Comparison of ENCODE assay signal across 16 cellular contexts in genomic region chr15:72341361-72341760, GRCh38. TPM values are rescaled to one million over a fixed set of nuclear protein-coding genes. Genes with fewer than 3 reads are reported as not detected.
A peak's percentile ranks its signal among the peaks of the same experiment; 100 is the strongest.
DNase-seq lines count a peak whose midpoint lies in the region; ATAC-seq and TF ChIP-seq lines count a peak whose summit lies in the region.
"Had no signal": no experiment of that assay in that cellular context is flagged by ENCODE, and none has a peak within 500 bp of the region (broad histone marks: within the 10 kb centered on the region; RNA-seq: fewer than 3 reads in every experiment).

No MANE protein-coding gene starts in this region.

- no peaks in the 10 kb centered on the region for H3K9me3 Mint-ChIP-seq in H9
- H3K9me3 Mint-ChIP-seq: activated naive CD4-positive, alpha-beta T cell treated with anti-CD3 and anti-CD28 coated beads, Interleukin-2, amount 50 U/mL, for 24 hours had no signal

- no peaks in the 10 kb centered on the region for H3K79me1 ChIP-seq in H9 (ENCODE audit: insufficient read depth, low read depth, low read length, poor library complexity, severe bottlenecking)

- no peak overlapping the region for H2AK5ac ChIP-seq in H9 (ENCODE audit: insufficient read length, low read length)

- no peak overlapping the region for H2AFZ ChIP-seq in H9 (ENCODE audit: low read length)

- H3K36me3 ChIP-seq in BE2C (peaks cover 12% of the 10 kb centered on the region), WERI-Rb-1 (peaks cover 16% of the 10 kb centered on the region)

- peaks cover 7 to 10% of the 10 kb centered on the region in 2 experiments for H3K4me1 Mint-ChIP-seq in H9
- H3K4me1 Mint-ChIP-seq: activated naive CD4-positive, alpha-beta T cell treated with anti-CD3 and anti-CD28 coated beads, Interleukin-2, amount 50 U/mL, for 24 hours had no signal

- no peak overlapping the region for H2BK15ac ChIP-seq in H9 (ENCODE audit: low read depth, low read length)

- TF ChIP-seq CTCF in BE2C (IDR thresholded peaks at IDR 0.05; ENCODE audit: low read depth, low read length) = peak; percentile 75
- TF ChIP-seq CTCF in H9 (conservative IDR thresholded peaks at IDR 0.05) = peak; percentile 68
- TF ChIP-seq CTCF in WERI-Rb-1 (IDR thresholded peaks at IDR 0.05; ENCODE audit: low read depth, low read length) = peak; percentile 81

- peaks cover 3% of the 10 kb centered on the region; the same call in 1 of the 2 replicates for H3K4me1 ChIP-seq in BE2C
- H3K4me1 ChIP-seq in H9 (ENCODE audit: insufficient read depth, low read length) = no peaks in the 10 kb centered on the region
- H3K4me1 ChIP-seq: pancreas, transverse colon had no signal

- no peak overlapping the region for H3K4me3 Mint-ChIP-seq in H9
- H3K4me3 Mint-ChIP-seq: activated naive CD4-positive, alpha-beta T cell treated with anti-CD3 and anti-CD28 coated beads, Interleukin-2, amount 50 U/mL, for 24 hours had no signal

- H2BK5ac ChIP-seq in H9 (ENCODE audit: insufficient read length, low read length) = no peak overlapping the region

- H3K36me3 Mint-ChIP-seq in H9 (ENCODE audit: insufficient read depth in 1 of 3, low read depth in 3 of 3) = peaks cover 5 to 20% (median 8%) of the 10 kb centered on the region in 3 experiments; a peak in 5 of 7 replicates

- H3K9me3 ChIP-seq in BE2C (no peaks in the 10 kb centered on the region), H9 (ENCODE audit: control insufficient read depth, low read depth, low read length) (no peaks in the 10 kb centered on the region), WERI-Rb-1 (ENCODE audit: severe bottlenecking) (no peaks in the 10 kb centered on the region)
- H3K9me3 ChIP-seq: pancreas, transverse colon had no signal

- no peak overlapping the region for H4K91ac ChIP-seq in H9 (ENCODE audit: insufficient read length, low read depth, low read length)

- H3K18ac ChIP-seq in H9 (ENCODE audit: insufficient read length, low read depth, low read length) = no peak overlapping the region

- H3K27ac Mint-ChIP-seq in H9 = peak overlapping the region in 1 of 3 experiments; percentile 82; a peak in 1 of 7 replicates
- H3K27ac Mint-ChIP-seq: activated naive CD4-positive, alpha-beta T cell treated with anti-CD3 and anti-CD28 coated beads, Interleukin-2, amount 50 U/mL, for 24 hours had no signal

- H3K56ac ChIP-seq in H9 (ENCODE audit: insufficient read length, low read depth, low read length) = no peak overlapping the region

- no peak overlapping the region for H2BK120ac ChIP-seq in H9 (ENCODE audit: low read depth, low read length, poor library complexity, severe bottlenecking)

- DNase-seq in BE2C = peak; percentile 77
- DNase-seq in H9 = peak; percentile 85
- DNase-seq in WERI-Rb-1 = peak; percentile 85
- DNase-seq in kidney tubule cell (ENCODE audit: low spot score) = peak; percentile 8
- DNase-seq in DMS79 treated with DMSO at 0.1 percent for 48 hours (lab: John Stamatoyannopoulos, UW) = no peak
- no peak for DNase-seq in NCI-H1105 treated with DMSO at 0.1 percent for 48 hours (lab: John Stamatoyannopoulos, UW)
- DNase-seq: activated CD4-positive, alpha-beta T cell treated with anti-CD3 and anti-CD28 coated beads for 4 hours; EL; NCI-H1092 treated with DMSO at 0.1 percent for 48 hours; pancreas; RPMI8226; transverse colon had no signal

- WGBS in H9 (ENCODE audit: extremely low coverage, insufficient read length, low lambda C conversion rate) = no CpG with 5 or more reads among the region's 6 CpGs

- no peak overlapping the region for H3K9ac ChIP-seq in H9 (ENCODE audit: extremely low read depth, insufficient read length, low read length)

- no peak overlapping the region for H3K23ac ChIP-seq in H9 (ENCODE audit: insufficient read length, low read depth, low read length)

- H3K27me3 Mint-ChIP-seq in H9 (ENCODE audit: low read depth) = no peaks in the 10 kb centered on the region
- H3K27me3 Mint-ChIP-seq: activated naive CD4-positive, alpha-beta T cell treated with anti-CD3 and anti-CD28 coated beads, Interleukin-2, amount 50 U/mL, for 24 hours had no signal

- no peak overlapping the region for H3K4me3 ChIP-seq in BE2C (ENCODE audit: low read depth, low read length)
- H3K4me3 ChIP-seq in WERI-Rb-1 (ENCODE audit: low read depth, low read length) = no peak overlapping the region
- H3K4me3 ChIP-seq: pancreas, transverse colon had no signal

- no peak overlapping the region for H2BK12ac ChIP-seq in H9 (ENCODE audit: insufficient read length, low read depth, low read length)

- no peak overlapping the region for H4K5ac ChIP-seq in H9 (ENCODE audit: insufficient read length, low read depth, low read length)

- H3K79me2 ChIP-seq in H9 (ENCODE audit: insufficient read depth, low read length) = no peaks in the 10 kb centered on the region

- H2BK20ac ChIP-seq in H9 (ENCODE audit: low read depth, low read length, poor library complexity, severe bottlenecking) = no peak overlapping the region

- ATAC-seq in GM21515 (IDR thresholded peaks at IDR 0.05; ENCODE audit: unreplicated experiment) (no peak), HG03095 (IDR thresholded peaks at IDR 0.05; ENCODE audit: unreplicated experiment) (no peak)
- ATAC-seq: pancreas had no signal

- no peak overlapping the region for H3K14ac ChIP-seq in H9 (ENCODE audit: insufficient read depth, low read length)

- H4K8ac ChIP-seq in H9 (replicated peaks; ENCODE audit: insufficient read length, low read depth, low read length) = no peak overlapping the region

- H3K27ac ChIP-seq in H9 (ENCODE audit: insufficient read length, low read depth, low read length) (no peak overlapping the region), WERI-Rb-1 (no peak overlapping the region)
- H3K27ac ChIP-seq: pancreas, transverse colon had no signal

- H3T11ph ChIP-seq in H9 (ENCODE audit: low read length) = no peak overlapping the region

- no peaks in the 10 kb centered on the region for H3K23me2 ChIP-seq in H9 (ENCODE audit: insufficient read length, low read depth, low read length, poor library complexity, severe bottlenecking)

- H3K27me3 ChIP-seq in BE2C = no peaks in the 10 kb centered on the region
- no peaks in the 10 kb centered on the region for H3K27me3 ChIP-seq in H9 (ENCODE audit: insufficient read depth, low read length)
- no peaks in the 10 kb centered on the region for H3K27me3 ChIP-seq in WERI-Rb-1 (ENCODE audit: insufficient read depth, low read depth, severe bottlenecking)
- H3K27me3 ChIP-seq: pancreas, transverse colon had no signal

- no peak overlapping the region for H3K4ac ChIP-seq in H9 (ENCODE audit: low read depth, low read length)

- H3K4me2 ChIP-seq in H9 (ENCODE audit: insufficient read depth, insufficient read length, low read length) = no peak overlapping the region

- no peaks in the 10 kb centered on the region for H4K20me1 ChIP-seq in H9 (ENCODE audit: control insufficient read depth, insufficient read depth, insufficient read length)

RNA-seq across cellular contexts. Expression of gene CELF6, which starts 21.4 kb away (rescaled TPM):
- polyA plus RNA-seq in BE2C (2012; ENCODE audit: insufficient read depth, insufficient read length, low read depth) = 3.2 TPM
- 0.13 and 0.18 TPM in 2 replicates for total RNA-seq in H9 (2021)

RNA-seq across cellular contexts. Expression of gene HEXA, which starts 34.5 kb away (rescaled TPM):
- 33.5 TPM for polyA plus RNA-seq in BE2C (2012; ENCODE audit: insufficient read depth, insufficient read length, low read depth)
- total RNA-seq in H9 (2021) = 54.7 and 58.9 TPM in 2 replicates

RNA-seq across cellular contexts. Expression of gene TMEM202, which starts 56.7 kb away (rescaled TPM):
- not detected for polyA plus RNA-seq in BE2C (2012; ENCODE audit: insufficient read depth, insufficient read length, low read depth)
- total RNA-seq in H9 (2021) = not detected in 2 replicates
- total RNA-seq: pancreas, transverse colon had no signal
- polyA plus RNA-seq: esophagus, pancreas had no signal

Comparison
In these comparisons a context has a peak if more than half of its experiments do, and no peak if none do; other contexts are left out.
1. DNase-seq: peak in BE2C (single experiment), H9 (single experiment), WERI-Rb-1 (single experiment) and kidney tubule cell (single experiment); none in DMS79 treated with DMSO at 0.1 percent for 48 hours (single experiment) and NCI-H1105 treated with DMSO at 0.1 percent for 48 hours (single experiment).
2. Peak in every context shown above with its lines, with median percentiles within 50 percentile points of each other: CTCF ChIP-seq.